Comparison of ENCODE assay signal across 1 cellular context in the genomic region with DNA sequence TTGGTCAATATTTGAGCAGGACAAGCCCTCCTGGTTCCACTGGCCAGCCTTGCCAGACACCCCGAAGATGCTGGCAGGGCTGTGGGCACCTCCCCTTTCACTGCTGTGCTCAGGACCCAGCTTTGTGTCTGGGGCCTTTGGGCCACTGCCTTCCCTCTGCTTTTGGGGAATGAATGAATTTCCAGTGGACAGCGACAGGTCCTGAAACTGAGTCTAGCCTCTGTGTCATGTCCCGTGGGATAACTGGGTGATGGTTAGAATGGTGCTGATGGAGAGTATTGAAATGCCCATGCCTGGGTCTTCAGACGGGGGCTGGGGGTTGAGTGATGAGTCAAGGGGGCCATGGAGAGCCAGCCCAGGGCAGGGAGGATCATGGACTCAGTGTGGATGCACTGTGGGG.
TF ChIP-seq lines count a peak whose summit lies in the region.

No MANE protein-coding gene starts in this region.

TF ChIP-seq in H1, 55 proteins besides CTCF, POLR2A, EP300 and RAD21:
- TF ChIP-seq SIN3A (conservative IDR thresholded peaks at IDR 0.05 in 1 of 2, IDR thresholded peaks at IDR 0.05 in 1 of 2; ENCODE audit: low read depth in 1 of 2, low read length in 2 of 2) (peak in 1 of 2 experiments; percentile 55; a peak in 1 of 4 replicates), TAF1 (IDR thresholded peaks at IDR 0.05; ENCODE audit: low read depth, low read length) (no peak), TAF7 (optimal IDR thresholded peaks at IDR 0.05; ENCODE audit: borderline replicate concordance, low read depth, low read length) (no peak), KDM1A (IDR thresholded peaks at IDR 0.05; ENCODE audit: borderline replicate concordance, low read length) (no peak), ASH2L (IDR thresholded peaks at IDR 0.05; ENCODE audit: low read length) (no peak), YY1 (IDR thresholded peaks at IDR 0.05; ENCODE audit: low read depth, low read length) (no peak)
